20 cellular contexts compared by ENCODE assay signal in the genomic region with DNA sequence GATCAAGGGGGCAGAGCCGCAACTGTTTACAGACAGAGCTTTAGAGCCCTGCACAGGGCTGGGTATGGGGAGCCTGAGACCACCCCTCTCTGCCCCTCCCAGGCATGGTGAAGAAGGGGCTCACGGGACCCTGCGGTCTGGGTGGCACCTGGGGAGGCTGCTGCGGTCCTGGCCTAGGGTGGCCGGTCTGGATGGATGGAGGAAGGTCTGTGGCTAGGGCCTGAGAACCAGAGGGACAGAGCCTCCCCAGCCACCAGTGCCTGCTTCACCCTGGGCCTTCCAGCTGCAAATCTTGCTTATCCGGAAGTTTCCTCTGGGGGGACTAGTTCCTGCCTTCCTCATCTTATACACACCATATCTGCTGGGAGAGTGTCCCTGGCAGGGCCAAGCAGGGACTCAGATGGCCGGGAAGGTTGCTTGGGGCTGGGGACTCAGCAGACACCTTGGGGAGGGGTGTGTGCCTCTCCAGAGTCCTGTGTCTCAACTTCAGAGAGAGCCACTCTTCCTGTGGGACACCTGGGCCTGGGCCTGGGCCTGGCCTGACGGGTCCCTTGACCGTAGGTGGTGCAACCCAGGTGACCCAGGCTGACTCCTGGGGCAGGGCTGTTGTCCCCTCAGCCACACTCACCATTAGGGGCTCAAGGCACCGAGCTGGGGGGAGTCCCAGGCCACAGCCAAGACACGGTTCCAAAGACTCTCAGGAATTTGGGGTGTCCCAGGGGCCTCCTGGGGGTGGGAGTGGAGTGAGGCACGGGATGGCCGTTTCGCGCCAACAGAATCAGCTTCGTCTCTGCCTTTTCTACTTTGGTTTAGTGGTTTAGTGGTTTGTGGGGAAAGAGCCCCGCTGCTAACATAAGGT. TPM values are rescaled to one million over a fixed set of nuclear protein-coding genes. Genes with fewer than 3 reads are reported as not detected.
"Had no signal": no experiment of that assay in that cellular context is flagged by ENCODE, and none has a peak within 500 bp of the region (broad histone marks: within the 10 kb centered on the region; RNA-seq: fewer than 3 reads in every experiment).

No MANE protein-coding gene starts in this region.

- H3K27me3 ChIP-seq: adrenal gland had no signal

- H3K4me3 Mint-ChIP-seq: activated CD8-positive, alpha-beta T cell treated with anti-CD3 and anti-CD28 coated beads for 36 hours; activated T-helper 17 cell treated with anti-CD3 and anti-CD28 coated beads, Interleukin-2, amount 50 U/mL, for 72 hours; central memory CD8-positive, alpha-beta T cell; endodermal cell; immature natural killer cell; stimulated activated effector memory CD8-positive, alpha-beta T cell treated with anti-CD3 and anti-CD28 coated beads, Interleukin-12 subunit alpha, Interleukin-12 subunit beta, amount 100 ng/mL, for 72 hours had no signal

- ATAC-seq: activated CD8-positive, alpha-beta T cell treated with anti-CD3 and anti-CD28 coated beads for 36 hours; activated T-helper 17 cell treated with anti-CD3 and anti-CD28 coated beads, Interleukin-2, amount 50 U/mL, for 72 hours; left cardiac atrium; natural killer cell; stimulated activated effector memory CD8-positive, alpha-beta T cell treated with anti-CD3 and anti-CD28 coated beads, Interleukin-12 subunit alpha, Interleukin-12 subunit beta, amount 100 ng/mL, for 72 hours had no signal

- H3K36me3 Mint-ChIP-seq: immature natural killer cell; natural killer cell; stimulated activated effector memory CD8-positive, alpha-beta T cell treated with anti-CD3 and anti-CD28 coated beads, Interleukin-12 subunit alpha, Interleukin-12 subunit beta, amount 100 ng/mL, for 72 hours had no signal

- H3K9me3 ChIP-seq: adrenal gland, mucosa of descending colon, suprapubic skin had no signal

- H3K4me1 ChIP-seq: adrenal gland, suprapubic skin had no signal

- H3K36me3 ChIP-seq: adrenal gland, suprapubic skin had no signal

- H3K4me3 ChIP-seq: adrenal gland, mucosa of descending colon, suprapubic skin had no signal

- H3K4me1 Mint-ChIP-seq: activated T-helper 17 cell treated with anti-CD3 and anti-CD28 coated beads, Interleukin-2, amount 50 U/mL, for 72 hours; central memory CD8-positive, alpha-beta T cell; endodermal cell had no signal

- DNase-seq: activated CD8-positive, alpha-beta T cell treated with anti-CD3 and anti-CD28 coated beads for 36 hours; activated naive CD4-positive, alpha-beta T cell treated with anti-CD3 and anti-CD28 coated beads, Interleukin-2, amount 50 U/mL, for 16 hours; dermis blood vessel endothelial cell; endodermal cell; erythroblast; immature natural killer cell; left cardiac atrium; natural killer cell; T1000 had no signal

- H3K27ac ChIP-seq: adrenal gland, suprapubic skin had no signal

- H3K27me3 Mint-ChIP-seq: activated T-helper 17 cell treated with anti-CD3 and anti-CD28 coated beads, Interleukin-2, amount 50 U/mL, for 72 hours; central memory CD8-positive, alpha-beta T cell had no signal

- H3K9me3 Mint-ChIP-seq: activated CD8-positive, alpha-beta T cell treated with anti-CD3 and anti-CD28 coated beads for 36 hours; activated T-helper 17 cell treated with anti-CD3 and anti-CD28 coated beads, Interleukin-2, amount 50 U/mL, for 72 hours; central memory CD8-positive, alpha-beta T cell; immature natural killer cell; natural killer cell; stimulated activated effector memory CD8-positive, alpha-beta T cell treated with anti-CD3 and anti-CD28 coated beads, Interleukin-12 subunit alpha, Interleukin-12 subunit beta, amount 100 ng/mL, for 72 hours had no signal

- H3K27ac Mint-ChIP-seq: activated CD8-positive, alpha-beta T cell treated with anti-CD3 and anti-CD28 coated beads for 36 hours; activated T-helper 17 cell treated with anti-CD3 and anti-CD28 coated beads, Interleukin-2, amount 50 U/mL, for 72 hours; endodermal cell; immature natural killer cell; natural killer cell; stimulated activated effector memory CD8-positive, alpha-beta T cell treated with anti-CD3 and anti-CD28 coated beads, Interleukin-12 subunit alpha, Interleukin-12 subunit beta, amount 100 ng/mL, for 72 hours had no signal

RNA-seq across cellular contexts. Expression of gene ACTRT2, which starts 52.0 kb away (rescaled TPM):
- total RNA-seq: activated CD8-positive, alpha-beta T cell treated with anti-CD3 and anti-CD28 coated beads for 36 hours; activated T-helper 17 cell treated with anti-CD3 and anti-CD28 coated beads, Interleukin-2, amount 50 U/mL, for 72 hours; adrenal gland; dermis blood vessel endothelial cell; endodermal cell; glomerular endothelial cell; left cardiac atrium; lung microvascular endothelial cell; mucosa of descending colon; natural killer cell; omental fat pad; renal cortical epithelial cell; suprapubic skin; ureter had no signal
